ENCODE assay signal across 8 cellular contexts in genomic region chr22:50191041-50191740, GRCh38. TPM values are rescaled to one million over a fixed set of nuclear protein-coding genes. Genes with fewer than 3 reads are reported as not detected.
DNase-seq lines count a peak whose midpoint lies in the region; ATAC-seq and TF ChIP-seq lines count a peak whose summit lies in the region.

No MANE protein-coding gene starts in this region.

- peak; percentile 56 to 81 for DNase-seq in activated CD8-positive, alpha-beta memory T cell treated with anti-CD3 and anti-CD28 coated beads for 1 hour (ENCODE audit: extremely low read depth in 1 of 2, low read depth in 1 of 2)
- DNase-seq in epithelial cell of prostate (ENCODE audit: low read depth, low spot score), result no peak
- no peak for DNase-seq in sciatic nerve (ENCODE audit: low spot score)
- no peak for DNase-seq in SHP77 (lab: John Stamatoyannopoulos, UW)
- no peak for DNase-seq in NCI-H2107 treated with DMSO at 0.1 percent for 48 hours (lab: John Stamatoyannopoulos, UW; ENCODE audit: unreplicated experiment)

- H3K79me2 ChIP-seq in KMS-11 (ENCODE audit: insufficient read depth, low read depth), result peaks cover 36% of the 10 kb centered on the region

- TF ChIP-seq CTCF in KMS-11 (conservative IDR thresholded peaks at IDR 0.05; ENCODE audit: low read depth, low read length), result no peak

- ATAC-seq in sciatic nerve (peak; percentile 5), HG03095 (IDR thresholded peaks at IDR 0.05; ENCODE audit: unreplicated experiment) (no peak)

- H4K20me1 ChIP-seq in KMS-11 (ENCODE audit: insufficient read depth), result no peaks in the 10 kb centered on the region

- intact Hi-C loops in sciatic nerve (cut with DNase I), result no loop called here

- H3K4me2 ChIP-seq in KMS-11, result peak overlapping the region; percentile 91

- H2AFZ ChIP-seq in KMS-11 (ENCODE audit: low read depth), result no peak overlapping the region

- no peaks in the 10 kb centered on the region for H3K36me3 ChIP-seq in KMS-11 (ENCODE audit: insufficient read depth)

- H3K4me3 ChIP-seq in KMS-11 (IDR thresholded peaks at IDR 0.05; ENCODE audit: insufficient read depth, low read depth, low read length), result no peak overlapping the region

- H3K27ac ChIP-seq in KMS-11, result peak overlapping the region; percentile 95
- H3K27ac ChIP-seq in epithelial cell of prostate, result peak overlapping the region; percentile 89

- H3K9ac ChIP-seq in KMS-11, result peak overlapping the region; percentile 93

- no peaks in the 10 kb centered on the region for H3K27me3 ChIP-seq in KMS-11 (ENCODE audit: insufficient read depth, low read depth)

- peaks cover 42% of the 10 kb centered on the region for H3K4me1 ChIP-seq in KMS-11 (ENCODE audit: low read depth, poor library complexity, severe bottlenecking)

- TF ChIP-seq POLR2A in GM15510 (IDR thresholded peaks at IDR 0.05; ENCODE audit: borderline replicate concordance, extremely low read depth, insufficient read length), result peak; percentile 39

RNA-seq across cellular contexts. Expression of gene TRABD, which starts 5.5 kb away (rescaled TPM):
- total RNA-seq in sciatic nerve, result 22.8 TPM

RNA-seq across cellular contexts. Expression of gene SELENOO, which starts 9.6 kb away (rescaled TPM):
- total RNA-seq in sciatic nerve, result 22.6 TPM

RNA-seq across cellular contexts. Expression of gene PANX2, which starts 20.7 kb away (rescaled TPM):
- 0.76 TPM for total RNA-seq in sciatic nerve

RNA-seq across cellular contexts. Expression of gene TUBGCP6, which starts 53.6 kb away (rescaled TPM):
- total RNA-seq in sciatic nerve, result 47.6 TPM

RNA-seq across cellular contexts. Expression of gene HDAC10, which starts 59.9 kb away (rescaled TPM):
- 32.4 TPM for total RNA-seq in sciatic nerve

Comparison
In these comparisons a context has a peak if more than half of its experiments do, and no peak if none do; other contexts are left out.
1. DNase-seq: peak in activated CD8-positive, alpha-beta memory T cell treated with anti-CD3 and anti-CD28 coated beads for 1 hour (2 of 2); none in epithelial cell of prostate (single experiment), sciatic nerve (single experiment), SHP77 (0 of 2) and NCI-H2107 treated with DMSO at 0.1 percent for 48 hours (single experiment).